8 cellular contexts compared by ENCODE assay signal in the genomic region with DNA sequence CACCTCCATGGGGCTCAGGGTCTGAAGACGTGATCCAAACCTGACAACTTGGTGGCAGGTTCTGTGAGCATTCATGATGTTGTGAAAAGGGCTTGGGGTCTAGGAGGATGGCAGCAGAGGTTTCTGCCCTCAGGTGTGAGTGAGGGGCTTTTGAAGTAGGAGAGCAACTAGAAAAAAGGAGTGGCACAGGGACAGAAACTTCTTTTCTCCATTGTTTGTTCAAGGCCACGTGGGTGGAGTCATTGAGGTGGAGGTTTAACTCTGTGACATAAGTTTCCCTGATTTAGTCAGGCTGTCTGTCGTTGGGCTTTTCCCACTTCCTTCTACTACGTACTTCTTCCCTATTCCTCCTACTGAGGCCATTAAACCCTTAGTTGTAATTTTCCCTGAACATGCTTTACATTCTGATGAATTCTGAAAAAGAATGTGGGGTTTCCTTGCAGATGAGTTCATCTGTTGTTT. TPM values are rescaled to one million over a fixed set of nuclear protein-coding genes. Genes with fewer than 3 reads are reported as not detected.
DNase-seq lines count a peak whose midpoint lies in the region; ATAC-seq and TF ChIP-seq lines count a peak whose summit lies in the region.

No MANE protein-coding gene starts in this region.

- peaks cover 61% of the 10 kb centered on the region for H3K4me1 ChIP-seq in RWPE2 (ENCODE audit: insufficient read depth, poor library complexity, severe bottlenecking)

- H3K36me3 ChIP-seq in RWPE2 (ENCODE audit: low read depth), result peaks cover 10% of the 10 kb centered on the region

- peaks cover 14% of the 10 kb centered on the region for H3K27me3 Mint-ChIP-seq in nephron progenitor cell (ENCODE audit: low read depth, poor library complexity)

- peak overlapping the region; percentile 77 for H3K27ac ChIP-seq in RWPE2 (ENCODE audit: poor library complexity, severe bottlenecking)
- peak overlapping the region; percentile 75 to 80 for H3K27ac ChIP-seq in coronary artery

- H3K27ac Mint-ChIP-seq in nephron progenitor cell, result peak overlapping the region; percentile 33

- no peaks in the 10 kb centered on the region for H3K9me3 Mint-ChIP-seq in nephron progenitor cell

- ATAC-seq in RWPE2 (ENCODE audit: low read depth) (no peak), HG03045 (IDR thresholded peaks at IDR 0.05; ENCODE audit: unreplicated experiment) (no peak)

- peaks cover 22% of the 10 kb centered on the region for H3K4me1 Mint-ChIP-seq in nephron progenitor cell

- no peaks in the 10 kb centered on the region for H3K36me3 Mint-ChIP-seq in nephron progenitor cell (ENCODE audit: low read depth)

- H3K4me3 Mint-ChIP-seq in nephron progenitor cell, result no peak overlapping the region

- H3K27me3 ChIP-seq in RWPE2 (ENCODE audit: insufficient read depth, poor library complexity, severe bottlenecking), result no peaks in the 10 kb centered on the region

- TF ChIP-seq CTCF in RWPE2 (IDR thresholded peaks at IDR 0.05; ENCODE audit: poor library complexity, severe bottlenecking) (no peak), coronary artery (IDR thresholded peaks at IDR 0.05) (no peak), nephron progenitor cell (IDR thresholded peaks at IDR 0.05) (no peak)

- DNase-seq in DMS 273 (lab: John Stamatoyannopoulos, UW; ENCODE audit: unreplicated experiment), result peak; percentile 30
- DNase-seq in DMS 273 treated with DMSO at 0.1 percent for 48 hours (lab: John Stamatoyannopoulos, UW), result no peak
- DNase-seq in RWPE2 (ENCODE audit: low spot score), result no peak
- no peak for DNase-seq in coronary artery (ENCODE audit: low spot score)
- no peak for DNase-seq in nephron progenitor cell
- DNase-seq in anterior cingulate cortex (lab: John Stamatoyannopoulos, UW), result no peak
- DNase-seq in SK-N-DZ (ENCODE audit: low spot score), result no peak

- no peaks in the 10 kb centered on the region for H3K9me3 ChIP-seq in RWPE2 (ENCODE audit: severe bottlenecking)

- no peak overlapping the region for H3K4me3 ChIP-seq in RWPE2 (ENCODE audit: severe bottlenecking)
- H3K4me3 ChIP-seq in coronary artery, result peak overlapping the region; percentile 19

RNA-seq across cellular contexts. Expression of gene CFLAR, which starts 13.1 kb away (rescaled TPM):
- 0.43 and 2.4 TPM in 2 replicates for polyA plus RNA-seq in SK-N-DZ (2014; cell fraction: cytosol; rRNA removed)
- 0.53 and 2.4 TPM in 2 replicates for polyA plus RNA-seq in SK-N-DZ (2014; cell fraction: nucleus; rRNA removed)

RNA-seq across cellular contexts. Expression of gene CASP10, which starts 53.9 kb away (rescaled TPM):
- not detected in 2 replicates for polyA plus RNA-seq in SK-N-DZ (2014; cell fraction: cytosol; rRNA removed)
- polyA plus RNA-seq in SK-N-DZ (2014; cell fraction: nucleus; rRNA removed), result not detected in 2 replicates

RNA-seq across cellular contexts. Expression of gene NDUFB3, which starts 57.3 kb away (rescaled TPM):
- polyA plus RNA-seq in SK-N-DZ (2014; cell fraction: cytosol; rRNA removed), result 240 and 327 TPM in 2 replicates
- polyA plus RNA-seq in SK-N-DZ (2014; cell fraction: nucleus; rRNA removed), result 152 and 157 TPM in 2 replicates

RNA-seq across cellular contexts. Expression of gene HYCC2, which starts 57.6 kb away (rescaled TPM):
- 2.3 and 3.1 TPM in 2 replicates for polyA plus RNA-seq in SK-N-DZ (2014; cell fraction: cytosol; rRNA removed)
- polyA plus RNA-seq in SK-N-DZ (2014; cell fraction: nucleus; rRNA removed), result 4.9 and 6.1 TPM in 2 replicates
